1 cellular context compared by ENCODE assay signal in the genomic region with DNA sequence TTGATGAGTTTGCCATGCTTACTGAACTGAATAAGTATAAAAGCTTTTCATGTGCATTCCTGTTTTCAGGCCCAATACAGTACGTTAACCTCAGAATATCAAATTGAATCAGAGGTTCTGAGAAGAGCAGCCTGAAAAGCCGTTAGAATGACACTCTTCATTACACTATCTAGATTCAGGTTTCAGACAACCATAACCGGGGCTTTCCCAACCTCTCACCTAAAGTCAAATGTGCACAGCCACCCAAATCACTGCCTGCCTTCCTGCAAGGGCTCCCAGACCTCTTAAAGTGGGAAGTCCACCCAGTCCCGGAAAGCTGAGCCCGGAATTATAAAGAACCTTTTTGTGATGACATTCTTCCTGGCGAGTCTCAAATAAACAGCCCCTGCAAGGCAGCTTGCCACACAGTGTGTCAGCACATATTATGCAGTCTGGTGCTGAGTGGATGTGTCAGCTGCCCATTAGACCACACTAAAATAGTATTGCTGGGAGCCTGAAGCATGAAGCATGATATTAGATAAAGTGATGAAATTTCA.
TF ChIP-seq lines count a peak whose summit lies in the region.

No MANE protein-coding gene starts in this region.

TF ChIP-seq in GM23338, 12 proteins besides CTCF, POLR2A, EP300 and RAD21 (continued from another document):
- no peak for TF ChIP-seq CREB1 (CRISPR knock-in tag; IDR thresholded peaks at IDR 0.05; ENCODE audit: low read depth)
